1 cellular context compared by ENCODE assay signal in the genomic region with DNA sequence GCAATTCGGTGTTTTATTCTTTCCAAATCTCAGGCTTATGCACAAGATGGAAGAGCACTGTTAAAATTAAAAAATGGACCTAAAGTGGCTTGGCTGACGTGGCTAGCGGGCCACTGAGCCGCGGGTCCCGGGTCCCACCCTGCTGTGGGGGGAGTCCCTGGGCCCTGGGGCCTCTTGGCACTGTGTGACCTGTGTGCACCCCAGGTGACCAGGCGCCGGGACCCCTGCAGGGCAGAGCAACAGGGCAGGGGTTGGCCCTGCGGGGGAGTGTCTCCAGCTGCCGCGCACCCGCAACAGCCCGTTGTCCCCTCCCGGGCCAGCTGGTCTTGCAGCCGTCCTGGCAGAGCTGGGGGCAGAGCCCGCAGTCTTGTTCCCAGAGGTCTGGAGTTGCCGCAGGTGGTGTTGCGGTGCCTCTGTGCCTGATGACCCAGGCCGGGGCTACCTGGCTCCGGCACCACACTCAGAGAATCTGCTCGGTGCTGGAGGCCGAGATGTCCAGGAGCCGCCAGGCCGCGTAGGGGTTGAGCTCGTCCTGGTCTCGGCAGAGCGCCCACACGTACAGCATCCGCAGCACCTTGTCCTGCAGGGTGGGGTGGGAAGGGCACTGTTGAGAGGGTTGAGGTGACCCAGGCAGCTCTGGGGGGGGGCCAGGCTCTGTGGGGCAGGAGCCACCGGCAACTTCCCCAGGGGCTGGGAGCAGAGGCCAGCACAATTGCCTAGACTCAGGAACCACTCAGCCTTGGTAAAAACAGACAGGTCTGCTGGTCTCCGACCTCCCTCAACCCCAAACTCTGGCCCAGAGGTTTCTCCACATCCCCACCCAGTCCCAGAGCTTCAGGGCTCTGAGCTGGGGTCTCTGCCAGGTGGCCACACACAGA.
TF ChIP-seq lines count a peak whose summit lies in the region.

No MANE protein-coding gene starts in this region.

TF ChIP-seq in HCT116, 20 proteins besides CTCF, POLR2A, EP300 and RAD21 (continued from another document):
- TF ChIP-seq ZBTB33 (IDR thresholded peaks at IDR 0.05; ENCODE audit: extremely low read depth, insufficient replicate concordance, low read length) (no peak), SIN3A (IDR thresholded peaks at IDR 0.05; ENCODE audit: low read depth) (no peak), ATF3 (IDR thresholded peaks at IDR 0.05) (no peak), REST (IDR thresholded peaks at IDR 0.05; ENCODE audit: low read depth) (no peak)
